35 cellular contexts compared by ENCODE assay signal in genomic region chr20:39534846-39535245, GRCh38.
"Had no signal": no experiment of that assay in that cellular context is flagged by ENCODE, and none has a peak within 500 bp of the region (broad histone marks: within the 10 kb centered on the region; RNA-seq: fewer than 3 reads in every experiment).

No MANE protein-coding gene starts in this region.

- H3K27me3 ChIP-seq: adrenal gland, body of pancreas, breast epithelium, cardiac muscle cell, colonic mucosa had no signal

- DNase-seq: activated CD4-positive, alpha-beta memory T cell treated with anti-CD3 and anti-CD28 coated beads for 36 hours; activated CD4-positive, alpha-beta T cell treated with anti-CD3 and anti-CD28 coated beads for 36 hours; activated CD4-positive, alpha-beta T cell treated with anti-CD3 and anti-CD28 coated beads, Interleukin-2, amount 10 ng/mL, durations not matched to agents 24 days and 14 days; activated CD4-positive, CD25-positive, alpha-beta regulatory T cell; activated CD4-positive, CD25-positive, alpha-beta regulatory T cell treated with anti-CD3 and anti-CD28 coated beads, Interleukin-2, amount 50 U/mL, for 72 hours; activated CD8-positive, alpha-beta memory T cell treated with anti-CD3 and anti-CD28 coated beads, Interleukin-2, amount 10 ng/mL, durations not matched to agents 7 days and 5 days; activated CD8-positive, alpha-beta memory T cell treated with anti-CD3 and anti-CD28 coated beads, Interleukin-2, amount 50 U/mL, for 4 hours; activated CD8-positive, alpha-beta T cell treated with anti-CD3 and anti-CD28 coated beads, Interleukin-2, amount 10 ng/mL, durations not matched to agents 7 days and 5 days; activated effector memory CD4-positive, alpha-beta T cell treated with anti-CD3 and anti-CD28 coated beads, Interleukin-2, amount 50 U/mL, for 16 hours; activated naive CD4-positive, alpha-beta T cell treated with anti-CD3 and anti-CD28 coated beads for 36 hours; activated naive CD8-positive, alpha-beta T cell treated with anti-CD3 and anti-CD28 coated beads for 36 hours; activated naive CD8-positive, alpha-beta T cell treated with anti-CD3 and anti-CD28 coated beads, Interleukin-2, amount 50 U/mL, for 24 hours; activated T-cell treated with anti-CD3 and anti-CD28 coated beads, Interleukin-2, amount 50 U/mL, for 1 hour; activated T-cell treated with anti-CD3 and anti-CD28 coated beads, Interleukin-2, amount 50 U/mL, for 48 hours; adrenal gland; amygdala; aorta; body of pancreas; central memory CD4-positive, alpha-beta T cell; cerebellar nuclear complex; colonic mucosa; effector CD8-positive, alpha-beta T cell; foreskin fibroblast; head of caudate nucleus; T-helper 1 cell; T-helper 17 cell; T1000; WERI-Rb-1 had no signal

- H3K9me3 Mint-ChIP-seq: activated CD4-positive, alpha-beta memory T cell treated with anti-CD3 and anti-CD28 coated beads for 36 hours; activated CD4-positive, alpha-beta T cell treated with anti-CD3 and anti-CD28 coated beads, Interleukin-2, amount 10 ng/mL, durations not matched to agents 24 days and 14 days; activated naive CD4-positive, alpha-beta T cell treated with anti-CD3 and anti-CD28 coated beads for 36 hours; activated naive CD4-positive, alpha-beta T cell treated with anti-CD3 and anti-CD28 coated beads, Interleukin-2, amount 50 U/mL, for 24 hours; activated naive CD8-positive, alpha-beta T cell treated with anti-CD3 and anti-CD28 coated beads for 36 hours; activated T-helper 1 cell treated with anti-CD3 and anti-CD28 coated beads, Interleukin-12 subunit alpha, Interleukin-12 subunit beta, Interleukin-2, Interleukin-4 antibody, amounts not matched to agents 30 ng/mL and 10 ng/mL and 1 ng/mL, durations not matched to agents 14 hours and 24 hours and 36 hours; activated T-helper 2 cell treated with anti-CD3 and anti-CD28 coated beads, Interferon-gamma antibody, Interleukin-2, Interleukin-4, amounts not matched to agents 10 μg/mL and 5 μg/mL and 100 μg/mL, durations not matched to agents 14 hours and 24 hours and 36 hours; T-helper 2 cell treated with Interferon-gamma antibody and Interleukin-4, amounts not matched to agents 5 μg/mL and 100 μg/mL, for 36 hours had no signal

- H3K27ac Mint-ChIP-seq: activated CD4-positive, alpha-beta memory T cell treated with anti-CD3 and anti-CD28 coated beads for 36 hours; activated CD4-positive, alpha-beta T cell treated with anti-CD3 and anti-CD28 coated beads for 36 hours; activated CD4-positive, alpha-beta T cell treated with anti-CD3 and anti-CD28 coated beads, Interleukin-2, amount 10 ng/mL, durations not matched to agents 24 days and 14 days; activated CD8-positive, alpha-beta memory T cell treated with anti-CD3 and anti-CD28 coated beads, Interleukin-2, amount 10 ng/mL, durations not matched to agents 7 days and 5 days; activated CD8-positive, alpha-beta T cell treated with anti-CD3 and anti-CD28 coated beads, Interleukin-2, amount 10 ng/mL, durations not matched to agents 7 days and 5 days; activated naive CD4-positive, alpha-beta T cell treated with anti-CD3 and anti-CD28 coated beads for 36 hours; activated naive CD4-positive, alpha-beta T cell treated with anti-CD3 and anti-CD28 coated beads, Interleukin-2, amount 50 U/mL, for 24 hours; activated naive CD8-positive, alpha-beta T cell treated with anti-CD3 and anti-CD28 coated beads for 36 hours; activated naive CD8-positive, alpha-beta T cell treated with anti-CD3 and anti-CD28 coated beads, Interleukin-2, amount 50 U/mL, for 24 hours; activated T-helper 1 cell treated with anti-CD3 and anti-CD28 coated beads, Interleukin-12 subunit alpha, Interleukin-12 subunit beta, Interleukin-2, Interleukin-4 antibody, amounts not matched to agents 30 ng/mL and 10 ng/mL and 1 ng/mL, durations not matched to agents 14 hours and 24 hours and 36 hours; activated T-helper 2 cell treated with anti-CD3 and anti-CD28 coated beads, Interferon-gamma antibody, Interleukin-2, Interleukin-4, amounts not matched to agents 10 μg/mL and 5 μg/mL and 100 μg/mL, durations not matched to agents 14 hours and 24 hours and 36 hours; T-helper 17 cell; T-helper 2 cell treated with Interferon-gamma antibody and Interleukin-4, amounts not matched to agents 5 μg/mL and 100 μg/mL, for 36 hours had no signal

- H3K4me1 ChIP-seq: adrenal gland, body of pancreas, breast epithelium, colonic mucosa had no signal

- H3K4me3 ChIP-seq: adrenal gland, body of pancreas, breast epithelium, cardiac muscle cell, colonic mucosa had no signal

- H3K4me3 Mint-ChIP-seq: activated CD4-positive, alpha-beta memory T cell treated with anti-CD3 and anti-CD28 coated beads for 36 hours; activated CD4-positive, alpha-beta T cell treated with anti-CD3 and anti-CD28 coated beads for 36 hours; activated CD4-positive, alpha-beta T cell treated with anti-CD3 and anti-CD28 coated beads, Interleukin-2, amount 10 ng/mL, durations not matched to agents 24 days and 14 days; activated CD8-positive, alpha-beta memory T cell treated with anti-CD3 and anti-CD28 coated beads, Interleukin-2, amount 10 ng/mL, durations not matched to agents 7 days and 5 days; activated CD8-positive, alpha-beta T cell treated with anti-CD3 and anti-CD28 coated beads, Interleukin-2, amount 10 ng/mL, durations not matched to agents 7 days and 5 days; activated naive CD4-positive, alpha-beta T cell treated with anti-CD3 and anti-CD28 coated beads for 36 hours; activated naive CD4-positive, alpha-beta T cell treated with anti-CD3 and anti-CD28 coated beads, Interleukin-2, amount 50 U/mL, for 24 hours; activated naive CD8-positive, alpha-beta T cell treated with anti-CD3 and anti-CD28 coated beads for 36 hours; activated naive CD8-positive, alpha-beta T cell treated with anti-CD3 and anti-CD28 coated beads, Interleukin-2, amount 50 U/mL, for 24 hours; activated T-helper 1 cell treated with anti-CD3 and anti-CD28 coated beads, Interleukin-12 subunit alpha, Interleukin-12 subunit beta, Interleukin-2, Interleukin-4 antibody, amounts not matched to agents 30 ng/mL and 10 ng/mL and 1 ng/mL, durations not matched to agents 14 hours and 24 hours and 36 hours; T-helper 17 cell; T-helper 2 cell treated with Interferon-gamma antibody and Interleukin-4, amounts not matched to agents 5 μg/mL and 100 μg/mL, for 36 hours had no signal

- H3K9me3 ChIP-seq: adrenal gland, body of pancreas, colonic mucosa had no signal

- ATAC-seq: activated CD4-positive, alpha-beta T cell treated with anti-CD3 and anti-CD28 coated beads for 36 hours; activated CD8-positive, alpha-beta memory T cell treated with anti-CD3 and anti-CD28 coated beads, Interleukin-2, amount 10 ng/mL, durations not matched to agents 7 days and 5 days; activated CD8-positive, alpha-beta T cell treated with anti-CD3 and anti-CD28 coated beads, Interleukin-2, amount 10 ng/mL, durations not matched to agents 7 days and 5 days; activated naive CD8-positive, alpha-beta T cell treated with anti-CD3 and anti-CD28 coated beads, Interleukin-2, amount 50 U/mL, for 24 hours; body of pancreas; esophagus mucosa; T-helper 17 cell had no signal

- H3K27ac ChIP-seq: adrenal gland, body of pancreas, breast epithelium, cardiac muscle cell, colonic mucosa, WERI-Rb-1 had no signal

- H3K27me3 Mint-ChIP-seq: activated CD4-positive, alpha-beta memory T cell treated with anti-CD3 and anti-CD28 coated beads for 36 hours; activated CD4-positive, alpha-beta T cell treated with anti-CD3 and anti-CD28 coated beads for 36 hours; activated CD4-positive, alpha-beta T cell treated with anti-CD3 and anti-CD28 coated beads, Interleukin-2, amount 10 ng/mL, durations not matched to agents 24 days and 14 days; activated CD8-positive, alpha-beta memory T cell treated with anti-CD3 and anti-CD28 coated beads, Interleukin-2, amount 10 ng/mL, durations not matched to agents 7 days and 5 days; activated naive CD4-positive, alpha-beta T cell treated with anti-CD3 and anti-CD28 coated beads, Interleukin-2, amount 50 U/mL, for 24 hours; activated naive CD8-positive, alpha-beta T cell treated with anti-CD3 and anti-CD28 coated beads for 36 hours had no signal

- H3K36me3 ChIP-seq: adrenal gland, breast epithelium, cardiac muscle cell, colonic mucosa, WERI-Rb-1 had no signal

- H3K36me3 Mint-ChIP-seq: activated CD4-positive, alpha-beta memory T cell treated with anti-CD3 and anti-CD28 coated beads for 36 hours; activated CD8-positive, alpha-beta memory T cell treated with anti-CD3 and anti-CD28 coated beads, Interleukin-2, amount 10 ng/mL, durations not matched to agents 7 days and 5 days; activated naive CD4-positive, alpha-beta T cell treated with anti-CD3 and anti-CD28 coated beads, Interleukin-2, amount 50 U/mL, for 24 hours; activated naive CD8-positive, alpha-beta T cell treated with anti-CD3 and anti-CD28 coated beads for 36 hours had no signal

- H3K4me1 Mint-ChIP-seq: activated CD4-positive, alpha-beta T cell treated with anti-CD3 and anti-CD28 coated beads for 36 hours; activated CD4-positive, alpha-beta T cell treated with anti-CD3 and anti-CD28 coated beads, Interleukin-2, amount 10 ng/mL, durations not matched to agents 24 days and 14 days; activated CD8-positive, alpha-beta memory T cell treated with anti-CD3 and anti-CD28 coated beads, Interleukin-2, amount 10 ng/mL, durations not matched to agents 7 days and 5 days; activated naive CD4-positive, alpha-beta T cell treated with anti-CD3 and anti-CD28 coated beads, Interleukin-2, amount 50 U/mL, for 24 hours; activated naive CD8-positive, alpha-beta T cell treated with anti-CD3 and anti-CD28 coated beads for 36 hours; activated naive CD8-positive, alpha-beta T cell treated with anti-CD3 and anti-CD28 coated beads, Interleukin-2, amount 50 U/mL, for 24 hours; T-helper 17 cell had no signal
